In genomic region chr3:166661621-166662020, GRCh38 we compare ENCODE assay signal across 26 cellular contexts.
"Had no signal": no experiment of that assay in that cellular context is flagged by ENCODE, and none has a peak within 500 bp of the region (broad histone marks: within the 10 kb centered on the region; RNA-seq: fewer than 3 reads in every experiment).

No MANE protein-coding gene starts in this region.

- H3K4me3 Mint-ChIP-seq: IgD-negative memory B cell, T-cell had no signal

- H3K9ac ChIP-seq: KMS-11 had no signal

- H3K4me3 ChIP-seq: K562, PC-9, Peyer's patch, SJCRH30, SK-N-MC had no signal

- H3K27ac Mint-ChIP-seq: IgD-negative memory B cell, T-cell had no signal

- H3K9me3 ChIP-seq: Peyer's patch, SJCRH30 had no signal

- H3K27ac ChIP-seq: HL-60, KMS-11, PC-9, Peyer's patch, SJCRH30, SK-N-MC had no signal

- H2AFZ ChIP-seq: PC-9 had no signal

- H3K36me3 Mint-ChIP-seq: IgD-negative memory B cell, T-cell had no signal

- H3K4me1 Mint-ChIP-seq: T-cell had no signal

- H3K4me1 ChIP-seq: Peyer's patch, SJCRH30 had no signal

- H3K4me2 ChIP-seq: KMS-11, PC-9 had no signal

- ATAC-seq: K562, Right ventricle myocardium inferior, T-cell had no signal

- H3K36me3 ChIP-seq: Peyer's patch, SJCRH30 had no signal

- DNase-seq: NCI-H1092 treated with DMSO at 0.1 percent for 48 hours; NCI-H1436; NCI-H187; NCI-H2029; NCI-H2081 treated with DMSO at 0.1 percent for 48 hours; NCI-H2171; NCI-H226; NCI-H446; NCI-H510A; NCI-H524 treated with DMSO at 0.1 percent for 48 hours; NCI-H69; NCI-H774; NK-92 treated with Interleukin-12 subunit alpha and Interleukin-12 subunit beta, amount 100 ng/mL, for 24 hours; OCI-M1; PC-9; Peyer's patch; SHP77 treated with DMSO at 0.1 percent for 48 hours; SJCRH30; SW 1271; T-cell had no signal

- H3K27me3 Mint-ChIP-seq: IgD-negative memory B cell, T-cell had no signal

- H3K27me3 ChIP-seq: Peyer's patch, SJCRH30 had no signal
